In genomic region chr15:32842081-32842480, GRCh38 we compare ENCODE assay signal across 23 cellular contexts.
DNase-seq lines count a peak whose midpoint lies in the region; ATAC-seq and TF ChIP-seq lines count a peak whose summit lies in the region.
"Had no signal": no experiment of that assay in that cellular context is flagged by ENCODE, and none has a peak within 500 bp of the region (broad histone marks: within the 10 kb centered on the region; RNA-seq: fewer than 3 reads in every experiment).

No MANE protein-coding gene starts in this region.

- CTCF ChIA-PET in activated CD4-positive, alpha-beta T cell treated with anti-CD3 and anti-CD28 coated beads for 36 hours (lab: Charles Lee), result interaction anchor here (0.7 kb wide), 1 partner anchor 868 kb away, joined by 3 read pairs; no protein-coding TSS in a partner anchor

- intact Hi-C loops in activated CD4-positive, alpha-beta T cell treated with anti-CD3 and anti-CD28 coated beads for 36 hours (cut with DNase I, micrococcal nuclease), result loop anchor here (5.0 to 10.0 kb wide), 3 partner anchors 150 to 180 kb away; no protein-coding TSS in a partner anchor

- H3K4me1 ChIP-seq in ACC112 (ENCODE audit: control insufficient read depth, insufficient read depth, low read length, unreplicated experiment) (peaks cover 56% of the 10 kb centered on the region), smooth muscle cell (ENCODE audit: low read depth) (peaks cover 14% of the 10 kb centered on the region)
- H3K4me1 ChIP-seq: BE2C had no signal

- peak overlapping the region; percentile 95 for H3K27ac Mint-ChIP-seq in HFFc6
- H3K27ac Mint-ChIP-seq in activated CD4-positive, alpha-beta T cell treated with anti-CD3 and anti-CD28 coated beads for 36 hours, result no peak overlapping the region

- H3K4me2 ChIP-seq in smooth muscle cell, result no peak overlapping the region
- H3K4me2 ChIP-seq: A549 had no signal

- H3K9ac ChIP-seq in smooth muscle cell (ENCODE audit: low read depth), result no peak overlapping the region

- 82% methylated on average over 6 of the region's 6 CpGs for WGBS in smooth muscle cell (ENCODE audit: low lambda C conversion rate)

- H3K27me3 Mint-ChIP-seq in HFFc6 (ENCODE audit: insufficient read depth), result peaks cover 1% of the 10 kb centered on the region
- H3K27me3 Mint-ChIP-seq in activated CD4-positive, alpha-beta T cell treated with anti-CD3 and anti-CD28 coated beads for 36 hours, result peaks cover 4% of the 10 kb centered on the region

- no peak for ATAC-seq in GM18519 (IDR thresholded peaks at IDR 0.05; ENCODE audit: low FRiP score, unreplicated experiment)
- no peak for ATAC-seq in activated CD4-positive, alpha-beta T cell treated with anti-CD3 and anti-CD28 coated beads for 36 hours
- no peak for ATAC-seq in GM21423 (IDR thresholded peaks at IDR 0.05; ENCODE audit: unreplicated experiment)
- ATAC-seq: A549, GM12878, HepG2 had no signal

- DNase-seq in HFFc6 (no peak), fibroblast of the aortic adventitia (ENCODE audit: low read depth) (peak; percentile 47), smooth muscle cell (lab: John Stamatoyannopoulos, UW; ENCODE audit: unreplicated experiment) (no peak)
- DNase-seq in activated CD4-positive, alpha-beta T cell treated with anti-CD3 and anti-CD28 coated beads for 36 hours, result no peak
- DNase-seq: BE2C; C1 segment of cervical spinal cord; CD4-positive, CD25-positive, alpha-beta regulatory T cell; CD8-positive, alpha-beta memory T cell; COR-L47; DMS 273 treated with DMSO at 0.1 percent for 48 hours; DMS53; DND-41; EL; GOT3; H7; KG1 had no signal

- H3K27me3 ChIP-seq in ACC112 (ENCODE audit: insufficient read depth, low read length) (no peaks in the 10 kb centered on the region), smooth muscle cell (ENCODE audit: low read depth) (no peaks in the 10 kb centered on the region)
- H3K27me3 ChIP-seq: BE2C had no signal

- peaks cover 8% of the 10 kb centered on the region for H3K9me3 Mint-ChIP-seq in HFFc6
- H3K9me3 Mint-ChIP-seq in activated CD4-positive, alpha-beta T cell treated with anti-CD3 and anti-CD28 coated beads for 36 hours (ENCODE audit: low read depth), result no peaks in the 10 kb centered on the region

- H3K4me3 ChIP-seq in ACC112 (ENCODE audit: low read depth, low read length), result no peak overlapping the region
- no peak overlapping the region for H3K4me3 ChIP-seq in fibroblast of the aortic adventitia (ENCODE audit: low read depth, low read length)
- H3K4me3 ChIP-seq in smooth muscle cell, result no peak overlapping the region
- H3K4me3 ChIP-seq: A549, GM12878 had no signal

- H3K4me3 Mint-ChIP-seq in HFFc6, result no peak overlapping the region
- no peak overlapping the region for H3K4me3 Mint-ChIP-seq in activated CD4-positive, alpha-beta T cell treated with anti-CD3 and anti-CD28 coated beads for 36 hours
- H3K4me3 Mint-ChIP-seq: CD4-positive, CD25-positive, alpha-beta regulatory T cell; CD8-positive, alpha-beta memory T cell had no signal

- H3F3A ChIP-seq in smooth muscle cell (ENCODE audit: low read depth), result peaks cover 21% of the 10 kb centered on the region

- no peaks in the 10 kb centered on the region for H3K36me3 ChIP-seq in ACC112 (ENCODE audit: insufficient read depth, low read length)
- peaks cover 5% of the 10 kb centered on the region for H3K36me3 ChIP-seq in smooth muscle cell (ENCODE audit: low read depth)
- H3K36me3 ChIP-seq: BE2C had no signal

- peaks cover 50% of the 10 kb centered on the region for H3K36me3 Mint-ChIP-seq in HFFc6 (ENCODE audit: low read depth)
- no peaks in the 10 kb centered on the region for H3K36me3 Mint-ChIP-seq in activated CD4-positive, alpha-beta T cell treated with anti-CD3 and anti-CD28 coated beads for 36 hours (ENCODE audit: low read depth)
- H3K36me3 Mint-ChIP-seq: CD4-positive, CD25-positive, alpha-beta regulatory T cell had no signal

- H4K20me1 ChIP-seq in smooth muscle cell (ENCODE audit: low read depth), result no peaks in the 10 kb centered on the region

- no peaks in the 10 kb centered on the region for H3K9me3 ChIP-seq in smooth muscle cell (replicated peaks; ENCODE audit: low read depth)
- H3K9me3 ChIP-seq: BE2C had no signal

- H2AFZ ChIP-seq in ACC112 (ENCODE audit: low read length, unreplicated experiment), result no peak overlapping the region
- peak overlapping the region; percentile 24 for H2AFZ ChIP-seq in smooth muscle cell (ENCODE audit: low read depth)

- H3K79me2 ChIP-seq in ACC112 (ENCODE audit: control insufficient read depth, insufficient read depth, low read length, unreplicated experiment) (peaks cover 10% of the 10 kb centered on the region), smooth muscle cell (ENCODE audit: low read depth) (no peaks in the 10 kb centered on the region)

- POLR2A ChIA-PET in activated CD4-positive, alpha-beta T cell treated with anti-CD3 and anti-CD28 coated beads for 36 hours (lab: Charles Lee), result no interaction called here

- H3K27ac ChIP-seq in ACC112 (ENCODE audit: low read depth, low read length), result peak overlapping the region; percentile 77
- peak overlapping the region; percentile 70 for H3K27ac ChIP-seq in smooth muscle cell (ENCODE audit: low read depth)
- H3K27ac ChIP-seq: 22Rv1 had no signal

- peaks cover 87% of the 10 kb centered on the region for H3K4me1 Mint-ChIP-seq in HFFc6 (ENCODE audit: low read depth)
- H3K4me1 Mint-ChIP-seq in activated CD4-positive, alpha-beta T cell treated with anti-CD3 and anti-CD28 coated beads for 36 hours, result no peaks in the 10 kb centered on the region
- H3K4me1 Mint-ChIP-seq: CD4-positive, CD25-positive, alpha-beta regulatory T cell; CD8-positive, alpha-beta memory T cell had no signal

- TF ChIP-seq CTCF in HFFc6 (IDR thresholded peaks at IDR 0.05) (no peak), fibroblast of the aortic adventitia (IDR thresholded peaks at IDR 0.05; ENCODE audit: insufficient read depth, low read length) (no peak), smooth muscle cell (IDR thresholded peaks at IDR 0.05; ENCODE audit: borderline replicate concordance, insufficient read depth, poor library complexity, severe bottlenecking) (no peak)
